In genomic region chr16:2237552-2238395, GRCh38 we compare ENCODE assay signal across 19 cellular contexts. TPM values are rescaled to one million over a fixed set of nuclear protein-coding genes. Genes with fewer than 3 reads are reported as not detected.
DNase-seq lines count a peak whose midpoint lies in the region; ATAC-seq and TF ChIP-seq lines count a peak whose summit lies in the region.
"Had no signal": no experiment of that assay in that cellular context is flagged by ENCODE, and none has a peak within 500 bp of the region (broad histone marks: within the 10 kb centered on the region; RNA-seq: fewer than 3 reads in every experiment).

No MANE protein-coding gene starts in this region.

- H2AFZ ChIP-seq in DND-41 (ENCODE audit: low read depth, low read length) = no peak overlapping the region
- H2AFZ ChIP-seq: GM23248 had no signal

- peak overlapping the region; percentile 46 for H3K4me3 Mint-ChIP-seq in mesothelial cell of epicardium
- H3K4me3 Mint-ChIP-seq: activated T-cell treated with anti-CD3 and anti-CD28 coated beads, Interleukin-2, amount 50 U/mL, for 4 hours had no signal

- no peak overlapping the region for H3K4me2 ChIP-seq in DND-41 (ENCODE audit: insufficient read depth, low read length)

- H3K27me3 Mint-ChIP-seq in mesothelial cell of epicardium (ENCODE audit: low read depth) = peaks cover 44% of the 10 kb centered on the region

- TF ChIP-seq CTCF in DND-41 (IDR thresholded peaks at IDR 0.05; ENCODE audit: borderline replicate concordance, extremely low read depth, low read length, poor library complexity, severe bottlenecking) (no peak), heart left ventricle (IDR thresholded peaks at IDR 0.05) (no peak), mesothelial cell of epicardium (IDR thresholded peaks at IDR 0.05; ENCODE audit: unreplicated experiment) (no peak), thyroid gland (IDR thresholded peaks at IDR 0.05) (no peak)

- no peaks in the 10 kb centered on the region for H3K9me3 ChIP-seq in DND-41 (ENCODE audit: insufficient read depth, low read length, severe bottlenecking)
- no peaks in the 10 kb centered on the region for H3K9me3 ChIP-seq in HUES64 (ENCODE audit: insufficient read depth, low read depth, low read length)
- no peaks in the 10 kb centered on the region for H3K9me3 ChIP-seq in heart left ventricle
- no peaks in the 10 kb centered on the region for H3K9me3 ChIP-seq in thyroid gland
- H3K9me3 ChIP-seq: stomach had no signal

- no peaks in the 10 kb centered on the region for H3K27me3 ChIP-seq in DND-41 (ENCODE audit: insufficient read depth, low read length, poor library complexity)
- peaks cover 29% of the 10 kb centered on the region for H3K27me3 ChIP-seq in HUES64 (ENCODE audit: insufficient read depth, low read length)
- peaks cover 0 to 24% (median 6%) of the 10 kb centered on the region in 9 donors for H3K27me3 ChIP-seq in heart left ventricle
- no peaks in the 10 kb centered on the region for H3K27me3 ChIP-seq in thyroid gland

- no peak overlapping the region for H3K27ac Mint-ChIP-seq in mesothelial cell of epicardium

- WGBS in HUES64 = 11% methylated on average over 66 of the region's 66 CpGs
- 10 to 27% (median 14%) methylated on average over 28 to 66 of the region's 66 CpGs for WGBS in heart left ventricle, 4 donors
- WGBS in thyroid gland, 2 donors = 39 to 100% methylated on average over 1 to 5 of the region's 66 CpGs

- no peak for TF ChIP-seq POLR2A in heart left ventricle (IDR thresholded peaks at IDR 0.05)
- TF ChIP-seq POLR2A in thyroid gland (IDR thresholded peaks at IDR 0.05) = no peak

- peaks cover 34% of the 10 kb centered on the region for H4K20me1 ChIP-seq in DND-41 (ENCODE audit: insufficient read depth, low read length)

- no peaks in the 10 kb centered on the region for H3K4me1 ChIP-seq in DND-41 (ENCODE audit: insufficient read depth, low read length)
- H3K4me1 ChIP-seq in HUES64 (ENCODE audit: insufficient read depth, low read length) = no peaks in the 10 kb centered on the region; the same call in 1 of the 2 replicates
- peaks cover 0 to 31% (median 23%) of the 10 kb centered on the region in 12 donors for H3K4me1 ChIP-seq in heart left ventricle
- peaks cover 11 to 22% of the 10 kb centered on the region in 2 donors for H3K4me1 ChIP-seq in thyroid gland

- intact Hi-C loops in heart left ventricle (cut with DNase I) (no loop called here), thyroid gland (cut with DNase I) (no loop called here)

- no peak overlapping the region for H3K27ac ChIP-seq in DND-41 (ENCODE audit: low read length)
- H3K27ac ChIP-seq in HUES64 (ENCODE audit: low read depth, low read length) = no peak overlapping the region
- no peak overlapping the region for H3K27ac ChIP-seq in heart left ventricle
- no peak overlapping the region for H3K27ac ChIP-seq in thyroid gland
- H3K27ac ChIP-seq: C4-2B, GM23248, stomach had no signal

- H3K9ac ChIP-seq in DND-41 (ENCODE audit: low read depth, low read length) (no peak overlapping the region), HUES64 (ENCODE audit: low read depth, low read length) (peak overlapping the region; percentile 26; the same call in 1 of the 2 replicates)

- DNase-seq in DND-41 = no peak
- DNase-seq in heart left ventricle = no peak
- no peak for DNase-seq in mesothelial cell of epicardium (ENCODE audit: low spot score in 2 of 2, unreplicated experiment in 2 of 2)
- no peak for DNase-seq in activated gamma-delta T cell treated with Interleukin-2 at 50 U/mL for 16 hours
- no peak for DNase-seq in thyroid gland
- no peak for DNase-seq in NCI-H1092 (lab: John Stamatoyannopoulos, UW)
- DNase-seq: activated CD4-positive, CD25-positive, alpha-beta regulatory T cell treated with anti-CD3 and anti-CD28 coated beads, Interleukin-2, amount 50 U/mL, for 72 hours; activated T-cell treated with anti-CD3 and anti-CD28 coated beads, Interleukin-2, amount 50 U/mL, for 4 hours; amniotic stem cell; cortex of kidney; EL; GM23248; NCI-H187 treated with DMSO at 0.1 percent for 48 hours; stomach; T-helper 1 cell had no signal

- peak; percentile 3; the same call in 1 of the 3 replicates for ATAC-seq in DND-41 (ENCODE audit: insufficient read depth, low read depth)
- peak in 3 of 4 donors; percentile 15 to 32 (median 17) for ATAC-seq in heart left ventricle
- ATAC-seq in HG02588 (IDR thresholded peaks at IDR 0.05; ENCODE audit: unreplicated experiment) = no peak
- ATAC-seq: sciatic nerve had no signal

- H3K36me3 ChIP-seq in DND-41 (ENCODE audit: insufficient read depth, low read length) (peaks cover 67% of the 10 kb centered on the region), HUES64 (ENCODE audit: insufficient read depth, low read length) (peaks cover 30% of the 10 kb centered on the region), heart left ventricle (peaks cover 3 to 62% (median 51%) of the 10 kb centered on the region in 9 donors), thyroid gland (peaks cover 35 to 36% of the 10 kb centered on the region in 2 donors)

- H3K36me3 Mint-ChIP-seq in mesothelial cell of epicardium = peaks cover 16% of the 10 kb centered on the region

- H3K4me1 Mint-ChIP-seq in mesothelial cell of epicardium = peaks cover 2% of the 10 kb centered on the region

- H3K4me3 ChIP-seq in DND-41 (ENCODE audit: low read depth in 1 of 2, low read length in 2 of 2) = no peak overlapping the region
- H3K4me3 ChIP-seq in HUES64 (ENCODE audit: low read length) = peak overlapping the region; percentile 46
- H3K4me3 ChIP-seq in heart left ventricle = peak overlapping the region in 5 of 12 donors; percentile 1 to 48 (median 38)
- no peak overlapping the region for H3K4me3 ChIP-seq in thyroid gland (replicated peaks in 1 of 3)

- H3K9me3 Mint-ChIP-seq in mesothelial cell of epicardium = no peaks in the 10 kb centered on the region
- H3K9me3 Mint-ChIP-seq: activated T-cell treated with anti-CD3 and anti-CD28 coated beads, Interleukin-2, amount 50 U/mL, for 4 hours had no signal

- no peaks in the 10 kb centered on the region for H3K79me2 ChIP-seq in DND-41 (ENCODE audit: insufficient read depth, low read length)

RNA-seq across cellular contexts. Expression of gene DNASE1L2, which starts 1.5 kb away (rescaled TPM):
- 0.30 TPM for polyA plus RNA-seq in HUES64 (2013, experiment 1 of 2)
- polyA plus RNA-seq in HUES64 (2013, experiment 2 of 2) = 0.38 TPM
- total RNA-seq in heart left ventricle = under 1 TPM in 7 of 9 donors, not detected in 2; 0.12 to 0.51 (median 0.34) TPM
- under 1 TPM; 0.18 to 0.50 TPM for polyA plus RNA-seq in heart left ventricle
- 1.0 to 1.4 TPM (median 1.2 TPM) in 3 replicates for total RNA-seq in mesothelial cell of epicardium
- total RNA-seq in thyroid gland = 1 to 10 TPM in 3 of 4 donors, under 1 TPM in 1; 0.88 to 4.5 (median 1.4) TPM
- total RNA-seq: GM23248, stomach had no signal

RNA-seq across cellular contexts. Expression of gene ECI1, which starts 13.6 kb away (rescaled TPM):
- polyA plus RNA-seq in HUES64 (2013, experiment 1 of 2) = 68.0 TPM
- 71.2 TPM for polyA plus RNA-seq in HUES64 (2013, experiment 2 of 2)
- total RNA-seq in heart left ventricle = 100 to 1,000 TPM in 8 of 9 donors, 10 to 100 TPM in 1; 84.6 to 178 (median 142) TPM
- 100 to 1,000 TPM; 146 to 340 TPM for polyA plus RNA-seq in heart left ventricle
- 53.3 to 54.8 TPM (median 54.5 TPM) in 3 replicates for total RNA-seq in mesothelial cell of epicardium
- 100 to 1,000 TPM; 104 to 208 (median 169) TPM for total RNA-seq in thyroid gland

RNA-seq across cellular contexts. Expression of gene E4F1, which starts 14.4 kb away (rescaled TPM):
- polyA plus RNA-seq in HUES64 (2013, experiment 1 of 2) = 17.1 TPM
- 17.0 TPM for polyA plus RNA-seq in HUES64 (2013, experiment 2 of 2)
- total RNA-seq in heart left ventricle (10 to 100 TPM in 8 of 9 donors, 1 to 10 TPM in 1; 8.4 to 27.3 (median 12.7) TPM), mesothelial cell of epicardium (29.3 to 36.3 TPM (median 33.0 TPM) in 3 replicates), thyroid gland (10 to 100 TPM; 35.3 to 55.7 (median 41.3) TPM)
- 10 to 100 TPM; 17.3 to 20.4 TPM for polyA plus RNA-seq in heart left ventricle

RNA-seq across cellular contexts. Expression of gene PGP, which starts 23.1 kb away (rescaled TPM):
- polyA plus RNA-seq in HUES64 (2013, experiment 1 of 2) = 33.7 TPM
- polyA plus RNA-seq in HUES64 (2013, experiment 2 of 2) = 31.4 TPM
- total RNA-seq in heart left ventricle (10 to 100 TPM; 19.6 to 44.0 (median 33.8) TPM), mesothelial cell of epicardium (15.2 to 17.9 TPM (median 16.8 TPM) in 3 replicates), thyroid gland (10 to 100 TPM; 13.4 to 44.0 (median 28.8) TPM)
- polyA plus RNA-seq in heart left ventricle = 10 to 100 TPM; 24.6 to 31.7 TPM

RNA-seq across cellular contexts. Expression of gene BRICD5, which starts 27.1 kb away (rescaled TPM):
- 7.9 TPM for polyA plus RNA-seq in HUES64 (2013, experiment 1 of 2)
- 5.9 TPM for polyA plus RNA-seq in HUES64 (2013, experiment 2 of 2)
- 10 to 100 TPM in 2 of 9 donors, 1 to 10 TPM in 7; 1.7 to 11.7 (median 5.5) TPM for total RNA-seq in heart left ventricle
- polyA plus RNA-seq in heart left ventricle = 1 to 10 TPM; 3.8 to 7.6 TPM
- 11.9 to 14.4 TPM (median 13.0 TPM) in 3 replicates for total RNA-seq in mesothelial cell of epicardium
- total RNA-seq in thyroid gland = 10 to 100 TPM in 2 of 4 donors, 1 to 10 TPM in 2; 3.8 to 44.6 (median 12.0) TPM
